ENCODE assay signal across 13 cellular contexts in the genomic region with DNA sequence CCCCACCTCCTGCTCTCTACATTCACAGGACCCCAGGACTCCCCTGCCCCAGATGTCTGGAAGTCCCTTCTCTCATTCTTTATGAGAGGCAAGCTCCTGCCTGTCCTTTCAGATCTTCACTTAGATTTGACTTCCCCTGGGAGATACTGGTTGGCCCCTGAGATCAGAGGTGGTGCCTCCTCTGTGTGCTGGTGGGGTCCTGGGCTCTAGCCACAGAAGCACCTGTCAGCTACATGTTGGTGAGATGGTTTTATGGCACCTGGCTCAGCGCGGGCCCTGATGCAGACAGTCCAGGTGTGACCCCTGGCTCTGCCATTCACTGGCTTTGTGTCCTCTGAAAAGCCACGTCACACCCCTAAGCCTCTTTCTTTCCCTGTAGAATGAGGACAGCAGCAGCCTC.
A peak's percentile ranks its signal among the peaks of the same experiment; 100 is the strongest.
DNase-seq lines count a peak whose midpoint lies in the region; ATAC-seq and TF ChIP-seq lines count a peak whose summit lies in the region.
"Had no signal": no experiment of that assay in that cellular context is flagged by ENCODE, and none has a peak within 500 bp of the region (broad histone marks: within the 10 kb centered on the region; RNA-seq: fewer than 3 reads in every experiment).

No MANE protein-coding gene starts in this region.

- H3K9me3 ChIP-seq in Loucy (ENCODE audit: insufficient read depth, low read depth, low read length) = no peaks in the 10 kb centered on the region
- no peaks in the 10 kb centered on the region for H3K9me3 ChIP-seq in neural progenitor cell (ENCODE audit: low read depth)
- H3K9me3 ChIP-seq: Caco-2 had no signal

- H3F3A ChIP-seq in Loucy (ENCODE audit: low read depth) (no peaks in the 10 kb centered on the region), neural progenitor cell (ENCODE audit: low read depth) (no peaks in the 10 kb centered on the region)

- H2AFZ ChIP-seq in Loucy (ENCODE audit: low read length) = no peak overlapping the region
- no peak overlapping the region for H2AFZ ChIP-seq in neural progenitor cell (replicated peaks)

- H3K36me3 ChIP-seq in Loucy (ENCODE audit: insufficient read depth, low read length) (no peaks in the 10 kb centered on the region), neural progenitor cell (no peaks in the 10 kb centered on the region)

- ATAC-seq in HG03457 (IDR thresholded peaks at IDR 0.05; ENCODE audit: unreplicated experiment) = no peak
- no peak for ATAC-seq in HG02885 (IDR thresholded peaks at IDR 0.05; ENCODE audit: poor library complexity, unreplicated experiment)

- CTCF ChIA-PET in activated CD4-positive, alpha-beta T cell treated with anti-CD3 and anti-CD28 coated beads, Interleukin-2, amount 10 ng/mL, durations not matched to agents 7 days and 5 days (lab: Charles Lee) = interaction anchor here (1.9 to 2.4 kb wide), 2 partner anchors 12 to 20 kb away, joined by 7 to 9 read pairs; no protein-coding TSS in a partner anchor
- CTCF ChIA-PET in activated CD4-positive, alpha-beta memory T cell treated with anti-CD3 and anti-CD28 coated beads, Interleukin-2, amount 10 ng/mL, durations not matched to agents 7 days and 5 days (lab: Charles Lee) = interaction anchor here (1.0 to 1.3 kb wide), 2 partner anchors 28 to 587 kb away, joined by 3 read pairs; no protein-coding TSS in a partner anchor

- H3K27ac Mint-ChIP-seq in activated CD4-positive, alpha-beta T cell treated with anti-CD3 and anti-CD28 coated beads, Interleukin-2, amount 10 ng/mL, durations not matched to agents 7 days and 5 days = peak overlapping the region; percentile 65
- H3K27ac Mint-ChIP-seq in activated CD4-positive, alpha-beta memory T cell treated with anti-CD3 and anti-CD28 coated beads, Interleukin-2, amount 10 ng/mL, durations not matched to agents 7 days and 5 days = peak overlapping the region; percentile 90
- H3K27ac Mint-ChIP-seq in neural progenitor cell = peak overlapping the region; percentile 67
- H3K27ac Mint-ChIP-seq: memory B cell had no signal

- H3K36me3 Mint-ChIP-seq in activated CD4-positive, alpha-beta T cell treated with anti-CD3 and anti-CD28 coated beads, Interleukin-2, amount 10 ng/mL, durations not matched to agents 7 days and 5 days (ENCODE audit: low read depth) = peaks cover 6% of the 10 kb centered on the region
- peaks cover 34% of the 10 kb centered on the region for H3K36me3 Mint-ChIP-seq in activated CD4-positive, alpha-beta memory T cell treated with anti-CD3 and anti-CD28 coated beads, Interleukin-2, amount 10 ng/mL, durations not matched to agents 7 days and 5 days (ENCODE audit: low read depth)
- H3K36me3 Mint-ChIP-seq in neural progenitor cell = no peaks in the 10 kb centered on the region
- H3K36me3 Mint-ChIP-seq: memory B cell had no signal

- TF ChIP-seq CTCF in Loucy (conservative IDR thresholded peaks at IDR 0.05; ENCODE audit: low read length) = no peak
- no peak for TF ChIP-seq CTCF in neural progenitor cell (IDR thresholded peaks at IDR 0.05)

- H3K9me2 ChIP-seq in Loucy (replicated peaks; ENCODE audit: low read depth, low read length) = no peaks in the 10 kb centered on the region

- peaks cover 68% of the 10 kb centered on the region for H3K4me1 Mint-ChIP-seq in activated CD4-positive, alpha-beta T cell treated with anti-CD3 and anti-CD28 coated beads, Interleukin-2, amount 10 ng/mL, durations not matched to agents 7 days and 5 days
- H3K4me1 Mint-ChIP-seq in activated CD4-positive, alpha-beta memory T cell treated with anti-CD3 and anti-CD28 coated beads, Interleukin-2, amount 10 ng/mL, durations not matched to agents 7 days and 5 days = peaks cover 81% of the 10 kb centered on the region
- H3K4me1 Mint-ChIP-seq in neural progenitor cell = peaks cover 40% of the 10 kb centered on the region

- H3K9ac ChIP-seq in Loucy (ENCODE audit: low read depth, low read length, poor library complexity, severe bottlenecking) (peak overlapping the region; percentile 44), neural progenitor cell (no peak overlapping the region)

- H3K4me2 ChIP-seq in Loucy (ENCODE audit: low read depth, low read length, poor library complexity, severe bottlenecking) (peak overlapping the region; percentile 62), neural progenitor cell (peak overlapping the region; percentile 29)

- no peak overlapping the region for H3K27ac ChIP-seq in neural progenitor cell
- H3K27ac ChIP-seq: epithelial cell of prostate had no signal

- DNase-seq in activated CD4-positive, alpha-beta T cell treated with anti-CD3 and anti-CD28 coated beads, Interleukin-2, amount 10 ng/mL, durations not matched to agents 7 days and 5 days = no peak
- DNase-seq in activated CD4-positive, alpha-beta T cell treated with anti-CD3 and anti-CD28 coated beads, Interleukin-2, amount 50 U/mL, for 48 hours = no peak
- DNase-seq in activated CD4-positive, alpha-beta memory T cell treated with anti-CD3 and anti-CD28 coated beads, Interleukin-2, amount 10 ng/mL, durations not matched to agents 7 days and 5 days = no peak
- DNase-seq in neural progenitor cell (ENCODE audit: low spot score) = peak; percentile 19
- DNase-seq in activated naive CD4-positive, alpha-beta T cell treated with Interleukin-2 at 50 U/mL for 16 hours = no peak
- DNase-seq: anterior cingulate cortex, NCI-H1694 treated with DMSO at 0.1 percent for 48 hours had no signal

- H3K79me2 ChIP-seq in Loucy (ENCODE audit: insufficient read depth, low read length) (no peaks in the 10 kb centered on the region), neural progenitor cell (ENCODE audit: low read depth) (no peaks in the 10 kb centered on the region)

- H3K27me3 ChIP-seq in Loucy (ENCODE audit: insufficient read depth, low read length, poor library complexity, severe bottlenecking) (no peaks in the 10 kb centered on the region), neural progenitor cell (no peaks in the 10 kb centered on the region)

- H3K27me3 Mint-ChIP-seq in activated CD4-positive, alpha-beta T cell treated with anti-CD3 and anti-CD28 coated beads, Interleukin-2, amount 10 ng/mL, durations not matched to agents 7 days and 5 days = peaks cover 11% of the 10 kb centered on the region
- H3K27me3 Mint-ChIP-seq in activated CD4-positive, alpha-beta memory T cell treated with anti-CD3 and anti-CD28 coated beads, Interleukin-2, amount 10 ng/mL, durations not matched to agents 7 days and 5 days = peaks cover 1% of the 10 kb centered on the region
- peaks cover 17% of the 10 kb centered on the region for H3K27me3 Mint-ChIP-seq in neural progenitor cell (ENCODE audit: insufficient read depth, low read depth)

- H3K9me3 Mint-ChIP-seq in activated CD4-positive, alpha-beta T cell treated with anti-CD3 and anti-CD28 coated beads, Interleukin-2, amount 10 ng/mL, durations not matched to agents 7 days and 5 days = peaks cover 4% of the 10 kb centered on the region
- H3K9me3 Mint-ChIP-seq in activated CD4-positive, alpha-beta memory T cell treated with anti-CD3 and anti-CD28 coated beads, Interleukin-2, amount 10 ng/mL, durations not matched to agents 7 days and 5 days = peaks cover 6% of the 10 kb centered on the region
- peaks cover 9% of the 10 kb centered on the region for H3K9me3 Mint-ChIP-seq in neural progenitor cell
- H3K9me3 Mint-ChIP-seq: memory B cell had no signal

- peaks cover 84% of the 10 kb centered on the region for H3K4me1 ChIP-seq in Loucy (ENCODE audit: insufficient read depth, low read length, poor library complexity, severe bottlenecking)
- H3K4me1 ChIP-seq in neural progenitor cell = peaks cover 20% of the 10 kb centered on the region

- no peak overlapping the region for H3K4me3 Mint-ChIP-seq in activated CD4-positive, alpha-beta T cell treated with anti-CD3 and anti-CD28 coated beads, Interleukin-2, amount 10 ng/mL, durations not matched to agents 7 days and 5 days
- H3K4me3 Mint-ChIP-seq in activated CD4-positive, alpha-beta memory T cell treated with anti-CD3 and anti-CD28 coated beads, Interleukin-2, amount 10 ng/mL, durations not matched to agents 7 days and 5 days = peak overlapping the region; percentile 69
- H3K4me3 Mint-ChIP-seq in neural progenitor cell = no peak overlapping the region
- H3K4me3 Mint-ChIP-seq: memory B cell had no signal

- H3K4me3 ChIP-seq in Loucy (ENCODE audit: low read length, poor library complexity, severe bottlenecking) (peak overlapping the region; percentile 45), neural progenitor cell (no peak overlapping the region)

- POLR2A ChIA-PET in activated CD4-positive, alpha-beta T cell treated with anti-CD3 and anti-CD28 coated beads, Interleukin-2, amount 10 ng/mL, durations not matched to agents 7 days and 5 days (lab: Charles Lee) = no interaction called here
- POLR2A ChIA-PET in activated CD4-positive, alpha-beta memory T cell treated with anti-CD3 and anti-CD28 coated beads, Interleukin-2, amount 10 ng/mL, durations not matched to agents 7 days and 5 days (lab: Charles Lee) = interaction anchor here (0.9 to 5.0 kb wide), 15 partner anchors 8 to 586 kb away, joined by 3 to 46 read pairs (median 6); a partner anchor contains a TSS

- H4K20me1 ChIP-seq in Loucy (ENCODE audit: insufficient read depth, low read length, poor library complexity, severe bottlenecking) (no peaks in the 10 kb centered on the region), neural progenitor cell (ENCODE audit: low read depth) (no peaks in the 10 kb centered on the region)
